In the genomic region with DNA sequence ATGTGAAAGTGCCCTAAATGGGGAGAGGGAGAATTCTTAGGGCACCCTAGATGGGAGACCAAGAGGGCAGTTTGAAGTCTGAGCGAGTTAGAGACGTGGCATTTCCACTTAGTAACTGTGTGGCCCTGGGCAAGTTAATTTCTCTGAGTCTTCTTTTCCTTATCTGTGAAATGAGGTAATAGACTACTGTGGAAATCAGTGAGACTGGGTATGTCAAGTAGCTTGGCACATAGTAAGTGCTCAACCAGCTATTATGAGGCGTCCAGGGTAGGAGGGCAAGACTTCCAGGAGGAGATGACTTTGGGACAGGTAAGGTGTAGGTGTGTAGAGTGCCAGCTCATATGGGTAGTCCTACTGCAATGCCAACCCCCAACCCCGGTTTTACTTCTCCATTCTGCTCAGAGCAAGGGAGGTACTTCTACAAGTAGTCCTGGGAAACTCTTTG, we compare ENCODE assay signal across 8 cellular contexts. TPM values are rescaled to one million over a fixed set of nuclear protein-coding genes. Genes with fewer than 3 reads are reported as not detected.
A peak's percentile ranks its signal among the peaks of the same experiment; 100 is the strongest.
DNase-seq lines count a peak whose midpoint lies in the region; ATAC-seq, FAIRE-seq and TF ChIP-seq lines count a peak whose summit lies in the region.

No MANE protein-coding gene starts in this region.

- intact Hi-C loops in A673 (cut with micrococcal nuclease; ENCODE audit: unreplicated experiment), result loop anchor here (5.0 kb wide), 1 partner anchor 204 kb away; no protein-coding TSS in a partner anchor
- intact Hi-C loops in activated B cell treated with CpG ODN at 0.5 μM for 24 hours (cut with micrococcal nuclease), result no loop called here
- intact Hi-C loops in sciatic nerve (cut with DNase I), result no loop called here

- no peaks in the 10 kb centered on the region for H3K9me3 ChIP-seq in A673 (ENCODE audit: low read depth, low read length, poor library complexity, severe bottlenecking)

- H3K27ac Mint-ChIP-seq in activated B cell treated with CpG ODN at 0.5 μM for 24 hours, result peak overlapping the region; percentile 94

- no peak for FAIRE-seq in RCC 7860 (lab: Jason Lieb, UNC)

- H3K4me3 ChIP-seq in A673 (ENCODE audit: low read depth, low read length, poor library complexity, severe bottlenecking) (peak overlapping the region; percentile 95), fibroblast of the aortic adventitia (ENCODE audit: low read depth, low read length) (peak overlapping the region; percentile 95)

- ATAC-seq in GM18868 (IDR thresholded peaks at IDR 0.05; ENCODE audit: unreplicated experiment) (peak; percentile 84), HG03159 (IDR thresholded peaks at IDR 0.05; ENCODE audit: unreplicated experiment) (peak; percentile 60), activated B cell treated with CpG ODN at 0.5 μM for 24 hours (ENCODE audit: low read depth) (peak; percentile 79), sciatic nerve (peak; percentile 19)

- peaks cover 61% of the 10 kb centered on the region for H3K4me1 Mint-ChIP-seq in activated B cell treated with CpG ODN at 0.5 μM for 24 hours

- H3K36me3 Mint-ChIP-seq in activated B cell treated with CpG ODN at 0.5 μM for 24 hours (ENCODE audit: low read depth), result peaks cover 19% of the 10 kb centered on the region

- peak overlapping the region; percentile 92 for H3K4me3 Mint-ChIP-seq in activated B cell treated with CpG ODN at 0.5 μM for 24 hours

- no peak for DNase-seq in A673 (ENCODE audit: low spot score)
- DNase-seq in activated B cell treated with CpG ODN at 0.5 μM for 24 hours, result peak; percentile 32
- DNase-seq in fibroblast of the aortic adventitia (ENCODE audit: low read depth), result peak; percentile 23
- DNase-seq in sciatic nerve (ENCODE audit: low spot score), result no peak
- no peak for DNase-seq in NCI-H69 (lab: John Stamatoyannopoulos, UW)
- DNase-seq in RCC 7860 (ENCODE audit: low spot score), result no peak

- H3K27me3 Mint-ChIP-seq in activated B cell treated with CpG ODN at 0.5 μM for 24 hours, result no peaks in the 10 kb centered on the region

- TSS peak; percentile 48 for BruUV-seq in A673 (replicated peaks; lab: Mats Ljungman, UMichigan)

- H3K4me1 ChIP-seq in A673 (ENCODE audit: insufficient read depth, low read length, poor library complexity, severe bottlenecking), result peaks cover 4% of the 10 kb centered on the region

- H3K36me3 ChIP-seq in A673 (ENCODE audit: insufficient read depth, low read length, poor library complexity, severe bottlenecking), result no peaks in the 10 kb centered on the region

- no peaks in the 10 kb centered on the region for H3K27me3 ChIP-seq in A673 (replicated peaks; ENCODE audit: insufficient read depth, low read depth, low read length, poor library complexity)

- TF ChIP-seq CTCF in A673 (conservative IDR thresholded peaks at IDR 0.05; ENCODE audit: low read depth, low read length), result no peak
- TF ChIP-seq CTCF in activated B cell treated with CpG ODN at 0.5 μM for 24 hours (IDR thresholded peaks at IDR 0.05), result no peak
- no peak for TF ChIP-seq CTCF in fibroblast of the aortic adventitia (IDR thresholded peaks at IDR 0.05; ENCODE audit: insufficient read depth, low read length)

- CTCF ChIA-PET in A673 (lab: Charles Lee) (no interaction called here), activated B cell treated with CpG ODN at 0.5 μM for 24 hours (lab: Charles Lee) (no interaction called here)

- POLR2A ChIA-PET in A673 (lab: Charles Lee; ENCODE audit: low non-redundant PET) (no interaction called here), activated B cell treated with CpG ODN at 0.5 μM for 24 hours (lab: Charles Lee) (interaction anchor here (0.5 to 1.4 kb wide), 5 partner anchors 11 to 81 kb away, joined by 3 to 10 read pairs (median 5); partner anchors contain the start of gene ASXL1)

- H3K9me3 Mint-ChIP-seq in activated B cell treated with CpG ODN at 0.5 μM for 24 hours, result no peaks in the 10 kb centered on the region

- H3K27ac ChIP-seq in A673 (ENCODE audit: low read depth, low read length, poor library complexity, severe bottlenecking), result peak overlapping the region; percentile 64

RNA-seq across cellular contexts. Expression of gene KIF3B, which starts 0.8 kb away (rescaled TPM):
- total RNA-seq in A673 (2021), result 24.3 and 25.4 TPM in 2 replicates
- 25.9 and 28.4 TPM in 2 replicates for total RNA-seq in activated B cell treated with CpG ODN at 0.5 μM for 24 hours
- 33.1 and 36.8 TPM in 2 replicates for total RNA-seq in fibroblast of the aortic adventitia (ENCODE audit: low replicate concordance)
- 30.9 TPM for total RNA-seq in sciatic nerve

Comparison
In these comparisons a context has a peak if more than half of its experiments do, and no peak if none do; other contexts are left out.
1. DNase-seq: peak in activated B cell treated with CpG ODN at 0.5 μM for 24 hours (single experiment) and fibroblast of the aortic adventitia (single experiment); none in A673 (single experiment), sciatic nerve (single experiment), NCI-H69 (single experiment) and RCC 7860 (single experiment).
2. ATAC-seq: peak in every context shown above with its lines; median percentile 84 in GM18868; 79 in activated B cell treated with CpG ODN at 0.5 μM for 24 hours; 60 in HG03159; 19 in sciatic nerve.